ENCODE assay signal across 1 cellular context in the genomic region with DNA sequence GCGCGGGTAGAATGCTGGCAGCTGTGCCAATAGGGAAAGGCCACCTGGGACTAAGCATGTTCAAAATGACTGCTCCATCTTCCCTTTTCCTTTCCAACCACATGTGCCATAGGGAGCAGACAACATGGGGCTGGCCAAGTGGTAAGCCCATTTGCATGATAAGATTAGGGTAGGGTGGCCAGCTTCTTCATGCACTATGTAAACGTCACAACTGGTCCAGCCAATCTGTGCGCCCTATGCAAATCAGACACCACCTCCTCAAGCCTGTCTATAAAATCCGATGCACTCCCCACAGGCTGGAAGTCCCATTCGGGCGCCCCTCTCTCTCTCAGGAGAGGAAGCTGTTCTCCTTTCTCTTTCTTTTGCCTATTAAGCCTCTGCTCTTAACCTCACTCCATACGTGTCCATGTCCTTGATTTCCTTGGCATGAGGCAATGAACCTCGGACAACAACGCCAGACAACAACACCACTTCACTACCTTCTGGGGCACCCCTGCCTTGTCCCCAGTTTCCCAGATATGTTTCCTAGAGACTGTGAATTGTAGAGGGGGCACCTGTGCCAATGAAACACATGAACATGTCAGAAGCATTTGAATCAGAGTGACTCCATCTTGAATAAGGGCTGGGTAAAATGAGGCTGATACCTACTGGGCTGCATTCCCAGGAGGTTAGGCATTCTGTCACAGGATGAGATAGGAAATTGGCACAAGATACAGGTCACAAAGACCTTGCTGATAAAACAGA.
A peak's percentile ranks its signal among the peaks of the same experiment; 100 is the strongest.
TF ChIP-seq lines count a peak whose summit lies in the region.

No MANE protein-coding gene starts in this region.

TF ChIP-seq in K562, 482 proteins besides CTCF, POLR2A, EP300 and RAD21 (continued from another document and continues in another):
- TF ChIP-seq E2F6 (IDR thresholded peaks at IDR 0.05; ENCODE audit: borderline replicate concordance in 1 of 2, extremely low read depth in 1 of 2, insufficient read depth in 1 of 2, insufficient read length in 1 of 2, low read depth in 1 of 2, low read length in 1 of 2, poor library complexity in 1 of 2, severe bottlenecking in 1 of 2) = peak in 1 of 2 experiments; percentile 31
- TF ChIP-seq, protein P1, sequence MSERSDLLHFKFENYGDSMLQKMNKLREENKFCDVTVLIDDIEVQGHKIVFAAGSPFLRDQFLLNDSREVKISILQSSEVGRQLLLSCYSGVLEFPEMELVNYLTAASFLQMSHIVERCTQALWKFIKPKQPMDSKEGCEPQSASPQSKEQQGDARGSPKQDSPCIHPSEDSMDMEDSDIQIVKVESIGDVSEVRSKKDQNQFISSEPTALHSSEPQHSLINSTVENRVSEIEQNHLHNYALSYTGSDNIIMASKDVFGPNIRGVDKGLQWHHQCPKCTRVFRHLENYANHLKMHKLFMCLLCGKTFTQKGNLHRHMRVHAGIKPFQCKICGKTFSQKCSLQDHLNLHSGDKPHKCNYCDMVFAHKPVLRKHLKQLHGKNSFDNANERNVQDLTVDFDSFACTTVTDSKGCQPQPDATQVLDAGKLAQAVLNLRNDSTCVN (CRISPR knock-in tag; IDR thresholded peaks at IDR 0.05) = peak; percentile 52; the same call in 1 of the 2 replicates
- no peak for TF ChIP-seq GATAD2B (IDR thresholded peaks at IDR 0.05; ENCODE audit: borderline replicate concordance)
- TF ChIP-seq ARNT (IDR thresholded peaks at IDR 0.05) = peak; percentile 21 to 70; a peak in 1 of 4 replicates
- TF ChIP-seq E2F3 (CRISPR knock-in tag; IDR thresholded peaks at IDR 0.05) = no peak
- TF ChIP-seq ZNF586 (CRISPR knock-in tag; conservative IDR thresholded peaks at IDR 0.05) = no peak
- TF ChIP-seq ZNF174 (CRISPR knock-in tag; IDR thresholded peaks at IDR 0.05) = no peak
- TF ChIP-seq POLR3A (IDR thresholded peaks at IDR 0.05; ENCODE audit: borderline replicate concordance, extremely low read depth, insufficient read depth, insufficient read length) = no peak
- TF ChIP-seq, protein P2, sequence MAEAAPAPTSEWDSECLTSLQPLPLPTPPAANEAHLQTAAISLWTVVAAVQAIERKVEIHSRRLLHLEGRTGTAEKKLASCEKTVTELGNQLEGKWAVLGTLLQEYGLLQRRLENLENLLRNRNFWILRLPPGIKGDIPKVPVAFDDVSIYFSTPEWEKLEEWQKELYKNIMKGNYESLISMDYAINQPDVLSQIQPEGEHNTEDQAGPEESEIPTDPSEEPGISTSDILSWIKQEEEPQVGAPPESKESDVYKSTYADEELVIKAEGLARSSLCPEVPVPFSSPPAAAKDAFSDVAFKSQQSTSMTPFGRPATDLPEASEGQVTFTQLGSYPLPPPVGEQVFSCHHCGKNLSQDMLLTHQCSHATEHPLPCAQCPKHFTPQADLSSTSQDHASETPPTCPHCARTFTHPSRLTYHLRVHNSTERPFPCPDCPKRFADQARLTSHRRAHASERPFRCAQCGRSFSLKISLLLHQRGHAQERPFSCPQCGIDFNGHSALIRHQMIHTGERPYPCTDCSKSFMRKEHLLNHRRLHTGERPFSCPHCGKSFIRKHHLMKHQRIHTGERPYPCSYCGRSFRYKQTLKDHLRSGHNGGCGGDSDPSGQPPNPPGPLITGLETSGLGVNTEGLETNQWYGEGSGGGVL (CRISPR knock-in tag; IDR thresholded peaks at IDR 0.05) = no peak
- TF ChIP-seq STAT5B (CRISPR knock-in tag; IDR thresholded peaks at IDR 0.05) = no peak
- peak; percentile 40; the same call in 1 of the 2 replicates for TF ChIP-seq HLTF (IDR thresholded peaks at IDR 0.05)
- TF ChIP-seq ZKSCAN8 (CRISPR knock-in tag; IDR thresholded peaks at IDR 0.05) = no peak
- TF ChIP-seq HEY1 (CRISPR knock-in tag; IDR thresholded peaks at IDR 0.05; ENCODE audit: borderline replicate concordance) = no peak
- TF ChIP-seq MYC (IDR thresholded peaks at IDR 0.05; ENCODE audit: low read depth, low read length) = peak; percentile 91
- TF ChIP-seq MYC (CRISPR knock-in tag; IDR thresholded peaks at IDR 0.05; ENCODE audit: borderline replicate concordance, low read depth) = 0 out of 2 replicates have a peak, but pooled peaks have one; percentile 26
- TF ChIP-seq SRSF9 (IDR thresholded peaks at IDR 0.05; ENCODE audit: borderline replicate concordance, low read depth, low read length) = no peak
- no peak for TF ChIP-seq ESRRA (IDR thresholded peaks at IDR 0.05; ENCODE audit: borderline replicate concordance, low read depth)
- no peak for TF ChIP-seq TEAD4 (IDR thresholded peaks at IDR 0.05; ENCODE audit: low read length)
- no peak for TF ChIP-seq TEAD4 (CRISPR knock-in tag; IDR thresholded peaks at IDR 0.05; ENCODE audit: borderline replicate concordance)
- TF ChIP-seq ZNF707 (CRISPR knock-in tag; conservative IDR thresholded peaks at IDR 0.05) = no peak
- TF ChIP-seq, protein P3, sequence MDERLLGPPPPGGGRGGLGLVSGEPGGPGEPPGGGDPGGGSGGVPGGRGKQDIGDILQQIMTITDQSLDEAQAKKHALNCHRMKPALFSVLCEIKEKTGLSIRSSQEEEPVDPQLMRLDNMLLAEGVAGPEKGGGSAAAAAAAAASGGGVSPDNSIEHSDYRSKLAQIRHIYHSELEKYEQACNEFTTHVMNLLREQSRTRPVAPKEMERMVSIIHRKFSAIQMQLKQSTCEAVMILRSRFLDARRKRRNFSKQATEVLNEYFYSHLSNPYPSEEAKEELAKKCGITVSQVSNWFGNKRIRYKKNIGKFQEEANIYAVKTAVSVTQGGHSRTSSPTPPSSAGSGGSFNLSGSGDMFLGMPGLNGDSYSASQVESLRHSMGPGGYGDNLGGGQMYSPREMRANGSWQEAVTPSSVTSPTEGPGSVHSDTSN (CRISPR knock-in tag; IDR thresholded peaks at IDR 0.05; ENCODE audit: low read depth) = no peak
- TF ChIP-seq, protein P3 (tag; conservative IDR thresholded peaks at IDR 0.05; ENCODE audit: low read depth) = no peak
- TF ChIP-seq GTF2F1 (IDR thresholded peaks at IDR 0.05; ENCODE audit: low read depth, low read length) = peak; percentile 78; the same call in 1 of the 2 replicates
- TF ChIP-seq ZFP1 (CRISPR knock-in tag; IDR thresholded peaks at IDR 0.05) = no peak
- TF ChIP-seq CBFA2T2 (conservative IDR thresholded peaks at IDR 0.05) = no peak
- no peak for TF ChIP-seq ZC3H11A (IDR thresholded peaks at IDR 0.05; ENCODE audit: low read depth, low read length)
- no peak for TF ChIP-seq ZZZ3 (IDR thresholded peaks at IDR 0.05)
- 0 out of 2 replicates have a peak, but pooled peaks have one; percentile 57 for TF ChIP-seq ZNF644 (tag; IDR thresholded peaks at IDR 0.05; ENCODE audit: low read depth)
- 0 out of 2 replicates have a peak, but pooled peaks have one; percentile 36 for TF ChIP-seq RERE (CRISPR knock-in tag; IDR thresholded peaks at IDR 0.05; ENCODE audit: borderline replicate concordance)
- TF ChIP-seq NCOA6 (IDR thresholded peaks at IDR 0.05) = no peak
- no peak for TF ChIP-seq ZNF143 (CRISPR knock-in tag; IDR thresholded peaks at IDR 0.05)
- TF ChIP-seq TAF7 (tag; IDR thresholded peaks at IDR 0.05) = peak; percentile 65
- no peak for TF ChIP-seq GATA2 (CRISPR knock-in tag; IDR thresholded peaks at IDR 0.05)
- TF ChIP-seq ZNF384 (IDR thresholded peaks at IDR 0.05; ENCODE audit: low read depth, low read length) = no peak
- TF ChIP-seq ZNF280B (CRISPR knock-in tag; IDR thresholded peaks at IDR 0.05) = no peak
- TF ChIP-seq ZNF589 (CRISPR knock-in tag; IDR thresholded peaks at IDR 0.05; ENCODE audit: low read depth) = no peak
- TF ChIP-seq, protein P4, sequence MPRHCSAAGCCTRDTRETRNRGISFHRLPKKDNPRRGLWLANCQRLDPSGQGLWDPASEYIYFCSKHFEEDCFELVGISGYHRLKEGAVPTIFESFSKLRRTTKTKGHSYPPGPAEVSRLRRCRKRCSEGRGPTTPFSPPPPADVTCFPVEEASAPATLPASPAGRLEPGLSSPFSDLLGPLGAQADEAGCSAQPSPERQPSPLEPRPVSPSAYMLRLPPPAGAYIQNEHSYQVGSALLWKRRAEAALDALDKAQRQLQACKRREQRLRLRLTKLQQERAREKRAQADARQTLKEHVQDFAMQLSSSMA (CRISPR knock-in tag; IDR thresholded peaks at IDR 0.05) = 0 out of 2 replicates have a peak, but pooled peaks have one; percentile 50
- no peak for TF ChIP-seq ETV1 (tag; conservative IDR thresholded peaks at IDR 0.05; ENCODE audit: low read depth)
- peak; percentile 63; the same call in 1 of the 2 replicates for TF ChIP-seq TRIM25 (IDR thresholded peaks at IDR 0.05; ENCODE audit: borderline replicate concordance)
- no peak; the same call in 1 of the 2 replicates for TF ChIP-seq KLF1 (tag; IDR thresholded peaks at IDR 0.05)
- no peak for TF ChIP-seq HMG20A (CRISPR knock-in tag; conservative IDR thresholded peaks at IDR 0.05)
- no peak for TF ChIP-seq RBM39 (optimal IDR thresholded peaks at IDR 0.05; ENCODE audit: low read depth, low read length)
- TF ChIP-seq CBX8 (IDR thresholded peaks at IDR 0.05; ENCODE audit: borderline replicate concordance, extremely low read depth, low read depth, low read length, poor library complexity, severe bottlenecking) = no peak
- no peak for TF ChIP-seq FIP1L1 (IDR thresholded peaks at IDR 0.05; ENCODE audit: low read depth, low read length, poor library complexity, severe bottlenecking)
